Comparison of ENCODE assay signal across 26 cellular contexts in the genomic region with DNA sequence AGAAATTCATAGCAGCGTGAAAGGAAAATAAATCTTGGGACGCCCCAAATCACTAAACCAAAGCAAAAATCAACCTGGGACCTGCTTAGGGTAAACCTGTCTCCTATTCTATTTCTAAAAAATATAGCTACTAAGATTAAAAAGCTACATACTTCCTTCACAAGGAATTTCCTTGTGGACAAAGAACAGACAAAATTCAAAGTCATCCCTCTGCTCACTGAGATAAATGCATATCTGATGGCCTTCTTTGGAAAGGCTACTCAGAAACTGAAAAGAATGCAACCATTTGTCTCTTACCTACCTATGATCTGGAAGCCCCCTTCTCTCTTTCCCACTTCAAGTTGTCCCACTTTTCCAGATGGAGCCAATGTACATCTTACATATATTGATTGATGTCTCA.
"Had no signal": no experiment of that assay in that cellular context is flagged by ENCODE, and none has a peak within 500 bp of the region (broad histone marks: within the 10 kb centered on the region; RNA-seq: fewer than 3 reads in every experiment).

No MANE protein-coding gene starts in this region.

- H3K36me3 ChIP-seq: stomach, suprapubic skin, thoracic aorta, thyroid gland, tibial artery, tibial nerve, transverse colon, upper lobe of left lung, uterus, vagina had no signal

- ATAC-seq: stimulated activated effector memory CD8-positive, alpha-beta T cell treated with anti-CD3 and anti-CD28 coated beads, Interleukin-12 subunit alpha, Interleukin-12 subunit beta, amount 100 ng/mL, for 72 hours; stimulated activated memory B cell treated with anti-CD40 and anti-IgM and Interleukin-4, amounts not matched to agents 10 μg/mL and 1 μg/mL and 100 μg/mL, for 72 hours; stimulated activated naive B cell treated with anti-CD40 and anti-IgM and Interleukin-4, amounts not matched to agents 10 μg/mL and 1 μg/mL and 100 μg/mL, for 72 hours; stimulated activated naive CD8-positive, alpha-beta T cell treated with anti-CD3 and anti-CD28 coated beads, Interleukin-15, amount 100 ng/mL, for 72 hours; stimulated activated naive CD8-positive, alpha-beta T cell treated with anti-CD3 and anti-CD28 coated beads, Interleukin-15, Interleukin-2, amounts not matched to agents 100 U/mL and 50 U/mL, for 24 hours had no signal

- H3K4me3 ChIP-seq: stomach, suprapubic skin, testis, thoracic aorta, thyroid gland, tibial artery, tibial nerve, transverse colon, upper lobe of left lung, uterus, vagina had no signal

- FAIRE-seq: urothelium cell line had no signal

- H3K4me1 ChIP-seq: stomach, suprapubic skin, testis, thyroid gland, tibial artery, tibial nerve, transverse colon, upper lobe of left lung, uterus, vagina had no signal

- H3K9me3 ChIP-seq: testis, thyroid gland, uterus, vagina had no signal

- DNase-seq: stimulated activated CD4-positive, alpha-beta T cell treated with anti-CD3 and anti-CD28 coated beads, Interleukin-2, amount 100 ng/mL, for 24 hours; stimulated activated CD4-positive, alpha-beta T cell treated with anti-CD3 and anti-CD28 coated beads, Interleukin-2, amount 100 ng/mL, for 48 hours; stimulated activated CD4-positive, alpha-beta T cell treated with anti-CD3 and anti-CD28 coated beads, Interleukin-4, amount 100 ng/mL, for 1 hour; stimulated activated CD4-positive, alpha-beta T cell treated with anti-CD3 and anti-CD28 coated beads, Interleukin-4, amount 100 ng/mL, for 24 hours; stimulated activated CD4-positive, alpha-beta T cell treated with anti-CD3 and anti-CD28 coated beads, Interleukin-4, amount 100 ng/mL, for 4 hours; stimulated activated CD8-positive, alpha-beta memory T cell treated with anti-CD3 and anti-CD28 coated beads, Interleukin-4, amount 100 ng/mL, for 48 hours; stimulated activated naive B cell treated with anti-CD40 and anti-IgM and Interleukin-4, amounts not matched to agents 10 μg/mL and 1 μg/mL and 100 μg/mL, for 72 hours; stimulated activated naive CD4-positive, alpha-beta T cell; stimulated activated naive CD4-positive, alpha-beta T cell treated with Interleukin-2 at 50 U/mL for 16 hours; stimulated activated naive CD8-positive, alpha-beta T cell treated with anti-CD3 and anti-CD28 coated beads, Interleukin-15, amount 100 ng/mL, for 72 hours; stimulated activated naive CD8-positive, alpha-beta T cell treated with anti-CD3 and anti-CD28 coated beads, Interleukin-15, Interleukin-2, amounts not matched to agents 100 U/mL and 50 U/mL, for 24 hours; stomach; substantia nigra; testis; thyroid gland; tibial artery; transverse colon; upper lobe of left lung; uterus had no signal

- H3K27ac ChIP-seq: stomach, suprapubic skin, testis, thoracic aorta, thyroid gland, tibial artery, tibial nerve, transverse colon, upper lobe of left lung, uterus, vagina had no signal

- H3K27me3 ChIP-seq: stomach, suprapubic skin, testis, thyroid gland, tibial artery, tibial nerve, transverse colon, upper lobe of left lung, uterus, vagina had no signal
